Comparison of ENCODE assay signal across 1 cellular context in genomic region chr17:41619162-41619933, GRCh38.
TF ChIP-seq lines count a peak whose summit lies in the region.

No MANE protein-coding gene starts in this region.

TF ChIP-seq in HepG2, 621 proteins besides CTCF, POLR2A, EP300 and RAD21:
- TF ChIP-seq KDM4B (CRISPR knock-in tag; IDR thresholded peaks at IDR 0.05), result no peak
- TF ChIP-seq AKNA (CRISPR knock-in tag; IDR thresholded peaks at IDR 0.05; ENCODE audit: borderline replicate concordance), result no peak
